8 cellular contexts compared by ENCODE assay signal in genomic region chr1:10472220-10473144, GRCh38. TPM values are rescaled to one million over a fixed set of nuclear protein-coding genes. Genes with fewer than 3 reads are reported as not detected.
DNase-seq lines count a peak whose midpoint lies in the region; ATAC-seq, FAIRE-seq and TF ChIP-seq lines count a peak whose summit lies in the region.

A gene with protein sequence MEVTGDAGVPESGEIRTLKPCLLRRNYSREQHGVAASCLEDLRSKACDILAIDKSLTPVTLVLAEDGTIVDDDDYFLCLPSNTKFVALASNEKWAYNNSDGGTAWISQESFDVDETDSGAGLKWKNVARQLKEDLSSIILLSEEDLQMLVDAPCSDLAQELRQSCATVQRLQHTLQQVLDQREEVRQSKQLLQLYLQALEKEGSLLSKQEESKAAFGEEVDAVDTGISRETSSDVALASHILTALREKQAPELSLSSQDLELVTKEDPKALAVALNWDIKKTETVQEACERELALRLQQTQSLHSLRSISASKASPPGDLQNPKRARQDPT (minus strand): TSS chr1:10472529. CDS start chr1:10472458, 71 bp downstream.

- H3K27me3 ChIP-seq in breast epithelium, result no peaks in the 10 kb centered on the region
- no peaks in the 10 kb centered on the region for H3K27me3 ChIP-seq in small intestine (ENCODE audit: control insufficient read depth in 2 of 2, insufficient read depth in 2 of 2, low read length in 2 of 2)

- FAIRE-seq in A204.1 (lab: Jason Lieb, UNC), result peak; percentile 96
- no peak for FAIRE-seq in small intestine (lab: Jason Lieb, UNC)

- H3K27ac ChIP-seq in VCaP (peak within 1 kb of the TSS; percentile 72), breast epithelium (peak within 1 kb of the TSS; percentile 74 to 78), small intestine (ENCODE audit: low read depth in 1 of 2, low read length in 1 of 2) (peak within 1 kb of the TSS; percentile 7 to 66)

- H3K9me3 ChIP-seq in breast epithelium (no peaks in the 10 kb centered on the region), small intestine (ENCODE audit: control insufficient read depth, low read depth) (no peaks in the 10 kb centered on the region)

- WGBS in small intestine, 3 donors, result 1% methylated on average over 58 to 59 of the region's 59 CpGs

- peak within 1 kb of the TSS; percentile 65 to 82 (median 78) for H3K4me3 ChIP-seq in breast epithelium
- peak within 1 kb of the TSS; percentile 61 to 77 for H3K4me3 ChIP-seq in small intestine (ENCODE audit: low read depth in 1 of 2, low read length in 2 of 2)

- peak; percentile 75 for ATAC-seq in GM18861 (IDR thresholded peaks at IDR 0.05; ENCODE audit: unreplicated experiment)
- peak; percentile 65 for ATAC-seq in HG03103 (IDR thresholded peaks at IDR 0.05; ENCODE audit: low read depth, unreplicated experiment)

- DNase-seq in NCI-H2196 treated with DMSO at 0.1 percent for 48 hours (lab: John Stamatoyannopoulos, UW; ENCODE audit: unreplicated experiment) (peak; percentile 90), breast epithelium (ENCODE audit: low spot score in 2 of 2) (peak; percentile 88 to 90), iPS-NIHi11 (ENCODE audit: low spot score) (peak; percentile 94), small intestine (peak; percentile 96)

- H3K36me3 ChIP-seq in breast epithelium (no peaks in the 10 kb centered on the region), small intestine (ENCODE audit: control insufficient read depth in 2 of 2, insufficient read depth in 2 of 2, low read length in 2 of 2) (no peaks in the 10 kb centered on the region)

- intact Hi-C loops in breast epithelium (cut with DNase I; ENCODE audit: low total_unique reads), result no loop called here

- peaks cover 0 to 13% of the 10 kb centered on the region in 2 donors for H3K4me1 ChIP-seq in breast epithelium
- peaks cover 0 to 2% of the 10 kb centered on the region in 2 donors for H3K4me1 ChIP-seq in small intestine (ENCODE audit: control insufficient read depth in 2 of 2, insufficient read depth in 1 of 2, low read depth in 1 of 2, low read length in 1 of 2)

- TF ChIP-seq POLR2A in breast epithelium (IDR thresholded peaks at IDR 0.05), result no peak

- TF ChIP-seq CTCF in VCaP (conservative IDR thresholded peaks at IDR 0.05) (no peak), breast epithelium (IDR thresholded peaks at IDR 0.05) (no peak)

RNA-seq across cellular contexts. Expression of the gene that starts here (rescaled TPM):
- total RNA-seq in breast epithelium, result 10 to 100 TPM; 19.7 to 22.8 (median 21.3) TPM
- 10 to 100 TPM in 2 of 3 donors, 1 to 10 TPM in 1; 8.9 to 24.0 (median 10.3) TPM for polyA plus RNA-seq in small intestine

Comparison
In these comparisons a context has a peak if more than half of its experiments do, and no peak if none do; other contexts are left out.
1. Peak in every context shown above with its lines: DNase-seq, ATAC-seq, H3K4me3 ChIP-seq and H3K27ac ChIP-seq.